9 cellular contexts compared by ENCODE assay signal in the genomic region with DNA sequence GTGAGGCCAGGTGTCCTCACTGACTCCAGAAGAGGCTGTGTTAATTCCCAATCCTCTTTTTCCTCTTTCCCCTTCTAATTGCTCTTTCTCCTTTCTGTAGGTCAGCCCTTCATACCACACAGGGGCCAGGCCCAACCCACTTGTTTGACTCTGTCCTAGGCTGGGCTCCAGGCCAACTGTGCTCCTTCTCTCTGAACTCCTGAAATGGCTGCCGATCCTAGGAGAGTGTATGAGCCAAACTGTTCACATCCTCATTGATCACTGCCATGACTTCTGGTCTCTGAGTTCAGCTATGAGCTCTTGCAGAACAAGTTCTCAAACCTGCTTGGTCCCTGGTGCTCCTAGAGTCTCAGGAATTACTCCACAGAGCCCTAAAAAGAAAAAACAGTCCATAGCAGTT.
DNase-seq lines count a peak whose midpoint lies in the region; ATAC-seq and TF ChIP-seq lines count a peak whose summit lies in the region.
"Had no signal": no experiment of that assay in that cellular context is flagged by ENCODE, and none has a peak within 500 bp of the region (broad histone marks: within the 10 kb centered on the region; RNA-seq: fewer than 3 reads in every experiment).

No MANE protein-coding gene starts in this region.

- CTCF ChIA-PET in GM10248 (lab: Yijun Ruan, JAX): no interaction called here

- DNase-seq in NCI-H1694 treated with DMSO at 0.1 percent for 48 hours (lab: John Stamatoyannopoulos, UW): peak; percentile 72
- no peak for DNase-seq in NCI-H1694 (lab: John Stamatoyannopoulos, UW)
- DNase-seq in astrocyte of the spinal cord (ENCODE audit: low read depth, low spot score): peak; percentile 77
- DNase-seq in upper lobe of right lung: peak; percentile 75
- no peak for DNase-seq in GM10248 (ENCODE audit: extremely low spot score)
- no peak for DNase-seq in iPS-NIHi7 (ENCODE audit: extremely low spot score)
- DNase-seq: immature natural killer cell had no signal

- no peaks in the 10 kb centered on the region for H3K36me3 ChIP-seq in upper lobe of right lung

- H3K27ac ChIP-seq in layer of hippocampus (ENCODE audit: low read depth, low read length): peak overlapping the region; percentile 2
- H3K27ac ChIP-seq in upper lobe of right lung: no peak overlapping the region

- H3K4me1 ChIP-seq in upper lobe of right lung: peaks cover 26% of the 10 kb centered on the region

- intact Hi-C loops in upper lobe of right lung (cut with DNase I): no loop called here

- ATAC-seq in upper lobe of right lung (peak; percentile 77), HG02973 (IDR thresholded peaks at IDR 0.05; ENCODE audit: unreplicated experiment) (no peak)

- H3K4me3 ChIP-seq in astrocyte of the spinal cord (ENCODE audit: low read depth, low read length): no peak overlapping the region
- no peak overlapping the region for H3K4me3 ChIP-seq in upper lobe of right lung

- POLR2A ChIA-PET in GM10248 (lab: Yijun Ruan, JAX): no interaction called here

- in situ Hi-C loops in astrocyte of the spinal cord (cut with HindIII; ENCODE audit: low sequenced_read_pairs): no loop called here

- TF ChIP-seq CTCF in astrocyte of the spinal cord (IDR thresholded peaks at IDR 0.05; ENCODE audit: low read depth, low read length) (no peak), upper lobe of right lung (IDR thresholded peaks at IDR 0.05) (no peak), GM10248 (IDR thresholded peaks at IDR 0.05; ENCODE audit: control extremely low read depth, extremely low read depth, low read depth, missing control alignments) (no peak)

- no peaks in the 10 kb centered on the region for H3K9me3 ChIP-seq in upper lobe of right lung

- H3K27me3 ChIP-seq in layer of hippocampus (ENCODE audit: control insufficient read depth, insufficient read depth, low read length) (no peaks in the 10 kb centered on the region), upper lobe of right lung (no peaks in the 10 kb centered on the region)

Comparison
In these comparisons a context has a peak if more than half of its experiments do, and no peak if none do; other contexts are left out.
1. DNase-seq: peak in NCI-H1694 treated with DMSO at 0.1 percent for 48 hours (single experiment), astrocyte of the spinal cord (single experiment) and upper lobe of right lung (single experiment); none in NCI-H1694 (single experiment), GM10248 (single experiment) and iPS-NIHi7 (single experiment).